Comparison of ENCODE assay signal across 13 cellular contexts in the genomic region with DNA sequence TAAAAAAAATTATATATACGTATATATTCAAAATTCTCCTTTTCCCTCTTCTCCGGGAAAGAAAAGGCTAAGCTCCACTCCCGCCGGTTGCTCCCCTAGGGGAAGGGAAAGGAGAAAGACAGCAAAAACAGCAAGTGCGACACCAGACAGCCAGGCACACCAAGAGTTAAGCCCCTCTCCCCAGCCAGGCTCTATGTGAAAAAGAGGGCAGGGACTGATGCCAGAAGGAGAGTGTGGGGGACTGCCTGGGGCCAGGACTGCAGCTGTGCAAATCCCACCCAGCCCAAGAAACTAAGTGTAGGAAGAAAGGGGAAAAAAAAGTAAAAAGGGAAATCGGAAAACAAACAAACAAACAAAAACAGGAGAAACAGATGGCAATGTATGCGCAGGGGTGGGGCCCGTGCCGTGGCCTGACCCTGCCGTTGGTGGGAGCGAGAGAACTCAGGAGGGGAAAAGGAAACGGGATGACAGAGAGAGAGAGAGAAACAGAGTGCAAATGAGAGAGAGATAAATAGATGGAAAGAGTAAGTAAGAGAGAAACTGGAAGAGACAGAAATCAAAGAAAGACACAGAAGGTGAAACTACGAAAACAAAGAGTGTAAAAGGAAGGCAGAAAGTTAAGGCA. TPM values are rescaled to one million over a fixed set of nuclear protein-coding genes. Genes with fewer than 3 reads are reported as not detected.
DNase-seq lines count a peak whose midpoint lies in the region; ATAC-seq, FAIRE-seq and TF ChIP-seq lines count a peak whose summit lies in the region.
"Had no signal": no experiment of that assay in that cellular context is flagged by ENCODE, and none has a peak within 500 bp of the region (broad histone marks: within the 10 kb centered on the region; RNA-seq: fewer than 3 reads in every experiment).

No MANE protein-coding gene starts in this region.

- H3K4me2 ChIP-seq in KMS-11 = peak overlapping the region; percentile 27; the same call in 1 of the 2 replicates
- peak overlapping the region; percentile 60 to 62 for H3K4me2 ChIP-seq in H1 (ENCODE audit: insufficient read depth in 1 of 2, low read depth in 2 of 2, low read length in 2 of 2)

- peak in 1 of 2 experiments; percentile 48; a peak in 1 of 3 replicates for TF ChIP-seq EP300 in H1 (IDR thresholded peaks at IDR 0.05; ENCODE audit: borderline replicate concordance in 1 of 2, low read depth in 2 of 2, low read length in 2 of 2)

- no peak overlapping the region for H2BK15ac ChIP-seq in H1 (ENCODE audit: low read length)

- H3K14ac ChIP-seq in H1 (ENCODE audit: insufficient read length) = no peak overlapping the region

- H3K27me3 ChIP-seq in KMS-11 (ENCODE audit: insufficient read depth, low read depth) (no peaks in the 10 kb centered on the region), H1 (replicated peaks in 1 of 4; ENCODE audit: control insufficient read depth in 3 of 4, extremely low read depth in 1 of 4, insufficient read depth in 3 of 4, low read length in 3 of 4) (no peaks in the 10 kb centered on the region), layer of hippocampus (ENCODE audit: control insufficient read depth, insufficient read depth, low read length) (no peaks in the 10 kb centered on the region), thoracic aorta (replicated peaks; ENCODE audit: insufficient read depth) (no peaks in the 10 kb centered on the region), spleen (replicated peaks in 1 of 7) (no peaks in the 10 kb centered on the region)
- H3K27me3 ChIP-seq: colonic mucosa had no signal

- TF ChIP-seq POLR2A in H1 (IDR thresholded peaks at IDR 0.05; ENCODE audit: control extremely low read depth in 1 of 2, low read depth in 2 of 2, low read length in 2 of 2) = peak; percentile 36 to 65; a peak in 2 of 3 replicates
- TF ChIP-seq POLR2A in H54 (IDR thresholded peaks at IDR 0.05; ENCODE audit: low read depth, low read length) = no peak
- no peak for TF ChIP-seq POLR2A in spleen (IDR thresholded peaks at IDR 0.05)

- no peak overlapping the region for H4K8ac ChIP-seq in H1 (ENCODE audit: extremely low read depth, insufficient read depth, low read length)

- TF ChIP-seq RAD21 in H1 (IDR thresholded peaks at IDR 0.05 in 1 of 2, conservative IDR thresholded peaks at IDR 0.05 in 1 of 2; ENCODE audit: low read depth in 2 of 2, low read length in 2 of 2) = peak in 1 of 2 experiments; percentile 24; a peak in 1 of 4 replicates

- H4K91ac ChIP-seq in H1 (replicated peaks; ENCODE audit: insufficient read length, low read length) = peak overlapping the region; percentile 10

- no peak overlapping the region for H3K23ac ChIP-seq in H1 (ENCODE audit: insufficient read length)

- peaks cover 34% of the 10 kb centered on the region for H3K4me1 ChIP-seq in KMS-11 (ENCODE audit: low read depth, poor library complexity, severe bottlenecking)
- peaks cover 2 to 19% (median 14%) of the 10 kb centered on the region in 4 experiments; a peak in 6 of 7 replicates for H3K4me1 ChIP-seq in H1 (replicated peaks in 1 of 4; ENCODE audit: control insufficient read depth in 3 of 4, insufficient read depth in 4 of 4, low read length in 3 of 4)
- peaks cover 55 to 76% of the 10 kb centered on the region in 2 donors for H3K4me1 ChIP-seq in thoracic aorta (ENCODE audit: control insufficient read depth in 1 of 2, low read depth in 2 of 2)
- peaks cover 0 to 5% (median 0%) of the 10 kb centered on the region in 6 donors for H3K4me1 ChIP-seq in spleen
- H3K4me1 ChIP-seq: colonic mucosa had no signal

- peak overlapping the region; percentile 91 for H2BK5ac ChIP-seq in H1 (ENCODE audit: low read depth, low read length)

- peak overlapping the region; percentile 53 for H3K56ac ChIP-seq in H1 (replicated peaks; ENCODE audit: insufficient read length, low read depth, low read length)

- H3K79me2 ChIP-seq in KMS-11 (ENCODE audit: insufficient read depth, low read depth) = no peaks in the 10 kb centered on the region
- no peaks in the 10 kb centered on the region for H3K79me2 ChIP-seq in H1 (ENCODE audit: control insufficient read depth in 1 of 2, insufficient read depth in 2 of 2, low read length in 2 of 2)

- H3K23me2 ChIP-seq in H1 (ENCODE audit: low read depth, low read length) = no peaks in the 10 kb centered on the region; the same call in 1 of the 2 replicates

- H3K18ac ChIP-seq in H1 (ENCODE audit: extremely low read depth, low read length) = peak overlapping the region; percentile 85; the same call in 1 of the 2 replicates

- H2AK5ac ChIP-seq in H1 (ENCODE audit: low read depth, low read length) = no peak overlapping the region

- no peak overlapping the region for H3K4me3 ChIP-seq in KMS-11 (IDR thresholded peaks at IDR 0.05; ENCODE audit: insufficient read depth, low read depth, low read length)
- peak overlapping the region; percentile 17 to 54 (median 30); a peak in 6 of 8 replicates for H3K4me3 ChIP-seq in H1 (ENCODE audit: extremely low read depth in 1 of 4, insufficient read depth in 2 of 4, low read depth in 3 of 4, low read length in 4 of 4)
- H3K4me3 ChIP-seq in thoracic aorta = peak overlapping the region; percentile 19
- no peak overlapping the region for H3K4me3 ChIP-seq in spleen
- H3K4me3 ChIP-seq: colonic mucosa had no signal

- H3K4ac ChIP-seq in H1 (replicated peaks; ENCODE audit: insufficient read length, low read depth, low read length) = no peak overlapping the region

- no peaks in the 10 kb centered on the region for H3K79me1 ChIP-seq in H1 (ENCODE audit: low read depth, low read length)

- peak; percentile 71 for FAIRE-seq in H1 (lab: Jason Lieb, UNC)
- no peak for FAIRE-seq in H54 (lab: Jason Lieb, UNC)

- H3K36me3 ChIP-seq in KMS-11 (ENCODE audit: insufficient read depth) (no peaks in the 10 kb centered on the region), H1 (ENCODE audit: control insufficient read depth in 2 of 4, insufficient read depth in 4 of 4, low read length in 3 of 4) (peaks cover 0 to 7% (median 3%) of the 10 kb centered on the region in 4 experiments; a peak in 2 of 8 replicates), thoracic aorta (no peaks in the 10 kb centered on the region), spleen (no peaks in the 10 kb centered on the region)
- H3K36me3 ChIP-seq: colonic mucosa had no signal

- POLR2A ChIA-PET in H1 (lab: Charles Lee; ENCODE audit: partially characterized antibody) = interaction anchor here (0.9 kb wide), 1 partner anchor 176 kb away, joined by 4 read pairs; no protein-coding TSS in a partner anchor

- peak; percentile 67 to 73 for DNase-seq in H1 (ENCODE audit: low read depth in 1 of 2, low spot score in 2 of 2)
- DNase-seq in thoracic aorta (ENCODE audit: low spot score) = no peak
- no peak for DNase-seq in NCI-H2081 treated with DMSO at 0.1 percent for 48 hours (lab: John Stamatoyannopoulos, UW)
- DNase-seq in H54 (ENCODE audit: insufficient read length, low spot score) = no peak
- no peak for DNase-seq in spleen
- DNase-seq: activated CD4-positive, alpha-beta T cell treated with anti-CD3 and anti-CD28 coated beads for 36 hours; colonic mucosa; naive B cell; NCI-H524 had no signal

- TF ChIP-seq CTCF in KMS-11 (conservative IDR thresholded peaks at IDR 0.05; ENCODE audit: low read depth, low read length) = no peak
- TF ChIP-seq CTCF in H1 (IDR thresholded peaks at IDR 0.05; ENCODE audit: control extremely low read depth in 1 of 3, insufficient read depth in 1 of 3, low read depth in 1 of 3, low read length in 3 of 3) = no peak; a peak in 1 of 4 replicates
- no peak for TF ChIP-seq CTCF in thoracic aorta (IDR thresholded peaks at IDR 0.05)
- TF ChIP-seq CTCF in spleen (IDR thresholded peaks at IDR 0.05 in 8 of 11, conservative IDR thresholded peaks at IDR 0.05 in 3 of 11) = no peak

- H4K5ac ChIP-seq in H1 (ENCODE audit: insufficient read length, low read depth, low read length) = peak overlapping the region; percentile 92

- H2BK20ac ChIP-seq in H1 (ENCODE audit: low read length) = no peak overlapping the region

- H2AFZ ChIP-seq in KMS-11 (ENCODE audit: low read depth) (no peak overlapping the region), H1 (ENCODE audit: low read length) (no peak overlapping the region)

- no peak for ATAC-seq in thoracic aorta (ENCODE audit: insufficient number of reproducible peaks, low FRiP score, low read depth)
- no peak for ATAC-seq in GM21723 (IDR thresholded peaks at IDR 0.05; ENCODE audit: unreplicated experiment)
- ATAC-seq: activated CD4-positive, alpha-beta T cell treated with anti-CD3 and anti-CD28 coated beads for 36 hours had no signal

- CTCF ChIA-PET in H1 (lab: Charles Lee; ENCODE audit: partially characterized antibody) = no interaction called here

- H3K9ac ChIP-seq in KMS-11 (no peak overlapping the region), H1 (replicated peaks in 1 of 4; ENCODE audit: extremely low read depth in 1 of 4, low read depth in 3 of 4, low read length in 3 of 4) (peak overlapping the region in 3 of 4 experiments; percentile 16 to 67 (median 20); a peak in 4 of 7 replicates)

- H2BK120ac ChIP-seq in H1 (replicated peaks; ENCODE audit: low read depth, low read length) = peak overlapping the region; percentile 79

- H4K20me1 ChIP-seq in KMS-11 (ENCODE audit: insufficient read depth) = no peaks in the 10 kb centered on the region
- H4K20me1 ChIP-seq in H1 (replicated peaks in 1 of 2; ENCODE audit: control insufficient read depth in 1 of 2, insufficient read depth in 2 of 2, low read length in 2 of 2) = no peaks in the 10 kb centered on the region

- 2% methylated on average over 9 of the region's 13 CpGs; no CpG with 5 or more reads in 1 of the 2 experiments for WGBS in H1 (ENCODE audit: extremely low coverage in 1 of 2, insufficient coverage in 1 of 2, insufficient read length in 1 of 2, insufficient replicate concordance in 2 of 2, low coverage in 1 of 2, low lambda C conversion rate in 2 of 2, missing lambda C conversion rate in 1 of 2), 2 experiments
- 69 to 78% (median 75%) methylated on average over 13 of the region's 13 CpGs for whole genome bisulfite sequencing in spleen, 5 donors

- peak overlapping the region; percentile 54; the same call in 1 of the 2 replicates for H2BK12ac ChIP-seq in H1 (ENCODE audit: low read depth, low read length)

- H3K9me3 ChIP-seq in H1 (ENCODE audit: insufficient read depth in 2 of 2, low read depth in 1 of 2, low read length in 1 of 2) (peaks cover 5 to 6% of the 10 kb centered on the region in 2 experiments; a peak in 2 of 4 replicates), thoracic aorta (no peaks in the 10 kb centered on the region), spleen (no peaks in the 10 kb centered on the region)
- H3K9me3 ChIP-seq: colonic mucosa had no signal

- intact Hi-C loops in spleen (cut with DNase I; ENCODE audit: low total_unique reads) = loop anchor here (10.0 kb wide), 1 partner anchor 256 kb away; no protein-coding TSS in a partner anchor

- H3K27ac ChIP-seq in KMS-11 (no peak overlapping the region), H1 (ENCODE audit: low read depth, low read length) (peak overlapping the region; percentile 70), layer of hippocampus (ENCODE audit: low read depth, low read length) (peak overlapping the region; percentile 46), thoracic aorta (peak overlapping the region; percentile 93), spleen (peak overlapping the region in 2 of 8 donors; percentile 46 to 51)
- H3K27ac ChIP-seq: colonic mucosa, HL-60 had no signal

RNA-seq across cellular contexts. Expression of gene FMO1, which starts 27.6 kb away (rescaled TPM):
- total RNA-seq in H1 (2021; fragmentation: NEBNext Ultra II Directional; extraction: Animal tissue kit (Norgen Biotek cat#: 25700)) = 0.36 TPM in 1 of 2 replicates, not detected in the other
- polyA plus RNA-seq in H1 (2011; rRNA removed) (0.03 and 0.11 TPM in 2 replicates), spleen (under 1 TPM; 0.17 to 0.30 (median 0.22) TPM)
- 0.13 TPM for polyA plus RNA-seq in H1 (2011; cell fraction: cytosol; rRNA removed)
- polyA plus RNA-seq in H1 (2011; cell fraction: nucleus; rRNA removed) = 0.77 TPM
- polyA plus RNA-seq in H1 (2012, experiment 1 of 2) = 0.11 to 0.27 TPM in 2 of 4 replicates, not detected in the others
- not detected for polyA plus RNA-seq in H1 (2012, experiment 2 of 2)
- polyA plus RNA-seq in H1 (2013, experiment 1 of 2) = 0.02 TPM
- 0.04 TPM for polyA plus RNA-seq in H1 (2013, experiment 2 of 2)
- polyA minus RNA-seq in H1 (2011; rRNA and poly(A)+ RNA removed) = 0.47 TPM in 1 of 2 replicates, not detected in the other
- not detected for polyA minus RNA-seq in H1 (2011; cell fraction: cytosol; rRNA and poly(A)+ RNA removed)
- polyA minus RNA-seq in H1 (2011; cell fraction: nucleus; rRNA and poly(A)+ RNA removed) = not detected
- total RNA-seq in thoracic aorta (not detected), spleen (not detected)
- total RNA-seq: activated CD4-positive, alpha-beta T cell treated with anti-CD3 and anti-CD28 coated beads for 36 hours; colonic mucosa had no signal

RNA-seq across cellular contexts. Expression of gene FMO2, which starts 35.6 kb away (rescaled TPM):
- not detected in 2 replicates for total RNA-seq in H1 (2021; fragmentation: NEBNext Ultra II Directional; extraction: Animal tissue kit (Norgen Biotek cat#: 25700))
- polyA plus RNA-seq in H1 (2011; rRNA removed) (not detected in 2 replicates), spleen (1 to 10 TPM in 1 of 3 donors, under 1 TPM in 2; 0.26 to 1.4 (median 0.43) TPM)
- polyA plus RNA-seq in H1 (2011; cell fraction: cytosol; rRNA removed) = not detected
- polyA plus RNA-seq in H1 (2011; cell fraction: nucleus; rRNA removed) = not detected
- polyA plus RNA-seq in H1 (2012, experiment 1 of 2) = not detected in 4 replicates
- polyA plus RNA-seq in H1 (2012, experiment 2 of 2) = not detected
- polyA plus RNA-seq in H1 (2013, experiment 1 of 2) = 0.10 TPM
- 0.04 TPM for polyA plus RNA-seq in H1 (2013, experiment 2 of 2)
- polyA minus RNA-seq in H1 (2011; rRNA and poly(A)+ RNA removed) = 0.15 TPM in 1 of 2 replicates, not detected in the other
- not detected for polyA minus RNA-seq in H1 (2011; cell fraction: cytosol; rRNA and poly(A)+ RNA removed)
- polyA minus RNA-seq in H1 (2011; cell fraction: nucleus; rRNA and poly(A)+ RNA removed) = 0.80 TPM
- total RNA-seq in thoracic aorta (100 to 1,000 TPM; 292 to 375 TPM), spleen (1 to 10 TPM in 5 of 7 donors, under 1 TPM in 1, not detected in 1; 0.40 to 4.6 (median 2.5) TPM)
- total RNA-seq: activated CD4-positive, alpha-beta T cell treated with anti-CD3 and anti-CD28 coated beads for 36 hours had no signal

Comparison
In these comparisons a context has a peak if more than half of its experiments do, and no peak if none do; other contexts are left out.
1. H3K4me3 ChIP-seq: peak in H1 (4 of 4) and thoracic aorta (single experiment); none in KMS-11 (single experiment) and spleen (0 of 8).
2. DNase-seq: peak in H1 (2 of 2); none in thoracic aorta (single experiment), NCI-H2081 treated with DMSO at 0.1 percent for 48 hours (single experiment), H54 (single experiment) and spleen (single experiment).
3. POLR2A ChIP-seq: peak in H1 (2 of 2); none in H54 (single experiment) and spleen (0 of 3).
4. RNA of gene FMO2, which starts 35.6 kb away (total RNA-seq): 292 to 375 TPM in thoracic aorta; 0.40 to 4.6 TPM in spleen and not detected in H1; every median in the first group is over 10 times any median in the second.